Comparison of ENCODE assay signal across 28 cellular contexts in genomic region chr2:38539086-38539485, GRCh38.
A peak's percentile ranks its signal among the peaks of the same experiment; 100 is the strongest.
DNase-seq lines count a peak whose midpoint lies in the region; ATAC-seq, FAIRE-seq and TF ChIP-seq lines count a peak whose summit lies in the region.
"Had no signal": no experiment of that assay in that cellular context is flagged by ENCODE, and none has a peak within 500 bp of the region (broad histone marks: within the 10 kb centered on the region; RNA-seq: fewer than 3 reads in every experiment).

No MANE protein-coding gene starts in this region.

- no peak for TF ChIP-seq POLR2A in HepG2 (IDR thresholded peaks at IDR 0.05; ENCODE audit: insufficient read depth in 1 of 2, low read depth in 2 of 2, low read length in 2 of 2)
- no peak for TF ChIP-seq POLR2A in right lobe of liver (IDR thresholded peaks at IDR 0.05)
- TF ChIP-seq POLR2A in NB4 (IDR thresholded peaks at IDR 0.05; ENCODE audit: extremely low read depth, insufficient read length), result no peak

- in situ Hi-C loops in HepG2 (cut with HindIII; ENCODE audit: extremely low pct_ligation_motif_present, low pct_unique_long_range_greater_than_20kb) (loop anchor here (5.0 kb wide), 1 partner anchor 198 kb away; no protein-coding TSS in a partner anchor), brain microvascular endothelial cell (cut with HindIII; ENCODE audit: low pct_ligation_motif_present, low sequenced_read_pairs) (no loop called here)

- TF ChIP-seq EP300 in HepG2 (IDR thresholded peaks at IDR 0.05; ENCODE audit: low read depth in 2 of 2, low read length in 2 of 2), result no peak
- no peak for TF ChIP-seq EP300 in HepG2 (CRISPR knock-in tag; IDR thresholded peaks at IDR 0.05; ENCODE audit: borderline replicate concordance)

- TF ChIP-seq CTCF in HepG2 (CRISPR knock-in tag; IDR thresholded peaks at IDR 0.05) (peak; percentile 25; the same call in 1 of the 2 replicates), right lobe of liver (IDR thresholded peaks at IDR 0.05) (no peak), NB4 (IDR thresholded peaks at IDR 0.05; ENCODE audit: low read depth, low read length) (peak; percentile 29), brain microvascular endothelial cell (IDR thresholded peaks at IDR 0.05; ENCODE audit: low read depth, low read length, missing control alignments) (peak; percentile 10), upper lobe of right lung (IDR thresholded peaks at IDR 0.05) (no peak)

- POLR2A ChIA-PET in HepG2 (lab: Yijun Ruan, JAX), result no interaction called here

- ATAC-seq in HepG2 (0 out of 3 replicates have a peak, but pooled peaks have one; percentile 1), right lobe of liver (no peak), upper lobe of right lung (no peak)
- ATAC-seq: activated T-helper 17 cell treated with anti-CD3 and anti-CD28 coated beads, Interleukin-2, amount 50 U/mL, for 72 hours; lower lobe of right lung; mucosa of descending colon; natural killer cell treated with Interleukin-12 subunit alpha and Interleukin-12 subunit beta and Interleukin-15 and Interleukin-18, amount 100 ng/mL, for 72 hours had no signal

- no peaks in the 10 kb centered on the region for H3K79me2 ChIP-seq in HepG2 (ENCODE audit: insufficient read depth, low read length)

- H3K4me1 ChIP-seq in HepG2 (ENCODE audit: insufficient read depth, low read length) (peaks cover 68% of the 10 kb centered on the region), right lobe of liver (peaks cover 0 to 3% (median 0%) of the 10 kb centered on the region in 4 donors), upper lobe of right lung (peaks cover 11% of the 10 kb centered on the region)

- H3K9ac ChIP-seq in HepG2 (ENCODE audit: insufficient read depth, low read depth, low read length), result no peak overlapping the region
- H3K9ac ChIP-seq: BLaER1 treated with 17β-estradiol and CSF1 and Interleukin-3, amounts not matched to agents 10 nM and 100 nM had no signal

- DNase-seq in HepG2 (ENCODE audit: low spot score) (no peak), right lobe of liver (no peak), NB4 (ENCODE audit: low read depth) (peak; percentile 33), brain microvascular endothelial cell (no peak), upper lobe of right lung (no peak), DMS153 treated with DMSO at 0.1 percent for 48 hours (lab: John Stamatoyannopoulos, UW; ENCODE audit: unreplicated experiment) (no peak), 8988T (no peak)
- DNase-seq: activated CD4-positive, alpha-beta memory T cell treated with anti-CD3 and anti-CD28 coated beads, Interleukin-2, amount 10 ng/mL, durations not matched to agents 7 days and 5 days; activated CD4-positive, alpha-beta T cell treated with anti-CD3 and anti-CD28 coated beads for 1 hour; activated naive CD4-positive, alpha-beta T cell treated with anti-CD3 and anti-CD28 coated beads, Interleukin-2, amount 50 U/mL, for 16 hours; amniotic stem cell; DMS53; effector CD8-positive, alpha-beta T cell; GF-D8; lower lobe of right lung; mucosa of descending colon; NCI-H2081 treated with DMSO at 0.1 percent for 48 hours; NCI-H510A treated with DMSO at 0.1 percent for 48 hours; retina; RPMI8226; small intestine; stimulated activated CD8-positive, alpha-beta memory T cell treated with anti-CD3 and anti-CD28 coated beads, Interleukin-4, amount 100 ng/mL, for 48 hours; stomach; T-helper 1 cell; tibial artery had no signal

- no peak overlapping the region for H2AFZ ChIP-seq in HepG2 (ENCODE audit: low read length)

- TF ChIP-seq RAD21 in HepG2 (CRISPR knock-in tag; IDR thresholded peaks at IDR 0.05), result no peak

- FAIRE-seq in HepG2 (lab: Jason Lieb, UNC), result no peak
- FAIRE-seq: small intestine had no signal

- H3K27ac ChIP-seq in HepG2 (ENCODE audit: extremely low read length, insufficient read depth, low read length) (no peak overlapping the region), right lobe of liver (no peak overlapping the region), brain microvascular endothelial cell (no peak overlapping the region), upper lobe of right lung (no peak overlapping the region)
- H3K27ac ChIP-seq: BLaER1 treated with 17β-estradiol and CSF1 and Interleukin-3, amounts not matched to agents 10 nM and 100 nM; lower lobe of right lung; stomach; tibial artery had no signal

- no peak overlapping the region for H3K4me2 ChIP-seq in HepG2 (ENCODE audit: low read depth, low read length)
- H3K4me2 ChIP-seq: BLaER1 treated with 17β-estradiol and CSF1 and Interleukin-3, amounts not matched to agents 10 nM and 100 nM had no signal

- H3K27me3 ChIP-seq in HepG2 (ENCODE audit: control insufficient read depth in 1 of 2, insufficient read depth in 2 of 2, low read length in 2 of 2), result no peaks in the 10 kb centered on the region
- H3K27me3 ChIP-seq in right lobe of liver, result no peaks in the 10 kb centered on the region
- no peaks in the 10 kb centered on the region for H3K27me3 ChIP-seq in brain microvascular endothelial cell (replicated peaks)
- no peaks in the 10 kb centered on the region for H3K27me3 ChIP-seq in upper lobe of right lung

- no peaks in the 10 kb centered on the region for H4K20me1 ChIP-seq in HepG2 (ENCODE audit: insufficient read depth, low read length)
- H4K20me1 ChIP-seq: BLaER1 treated with 17β-estradiol and CSF1 and Interleukin-3, amounts not matched to agents 10 nM and 100 nM had no signal

- CTCF ChIA-PET in HepG2 (lab: Yijun Ruan, JAX; ENCODE audit: low intra/inter-chr PET ratio, low total read pairs), result interaction anchor here (0.7 kb wide), 1 partner anchor 202 kb away, joined by 3 read pairs; no protein-coding TSS in a partner anchor

- WGBS in HepG2 (ENCODE audit: low lambda C conversion rate), result 87% methylated on average over 5 of the region's 5 CpGs
- WGBS in right lobe of liver (ENCODE audit: insufficient coverage, low coverage, low lambda C conversion rate, missing lambda C conversion rate), result 98% methylated on average over 5 of the region's 5 CpGs

- intact Hi-C loops in HepG2 (cut with micrococcal nuclease; ENCODE audit: unreplicated experiment) (no loop called here), right lobe of liver (cut with DNase I) (loop anchor here in 1 of 2 donors (10.0 kb wide), 1 partner anchor 196 kb away; no protein-coding TSS in a partner anchor), upper lobe of right lung (cut with DNase I) (no loop called here)

- no TSS peak for BruUV-seq in HepG2 (replicated peaks; lab: Mats Ljungman, UMichigan)

- no peak overlapping the region for H3K4me3 ChIP-seq in HepG2 (replicated peaks in 1 of 3; ENCODE audit: insufficient read depth in 1 of 3, low read depth in 2 of 3, low read length in 3 of 3)
- H3K4me3 ChIP-seq in right lobe of liver, result no peak overlapping the region
- H3K4me3 ChIP-seq in NB4 (ENCODE audit: low read depth, low read length), result no peak overlapping the region
- H3K4me3 ChIP-seq in brain microvascular endothelial cell (ENCODE audit: low read depth, low read length), result no peak overlapping the region
- no peak overlapping the region for H3K4me3 ChIP-seq in upper lobe of right lung
- H3K4me3 ChIP-seq: BLaER1 treated with 17β-estradiol and CSF1 and Interleukin-3, amounts not matched to agents 10 nM and 100 nM; lower lobe of right lung; mucosa of descending colon; stomach; tibial artery had no signal

- H3K36me3 ChIP-seq in HepG2 (replicated peaks in 1 of 2; ENCODE audit: control insufficient read depth in 1 of 2, insufficient read depth in 2 of 2, low read length in 2 of 2) (no peaks in the 10 kb centered on the region), right lobe of liver (no peaks in the 10 kb centered on the region), brain microvascular endothelial cell (replicated peaks) (no peaks in the 10 kb centered on the region), upper lobe of right lung (no peaks in the 10 kb centered on the region)
- H3K36me3 ChIP-seq: BLaER1 treated with 17β-estradiol and CSF1 and Interleukin-3, amounts not matched to agents 10 nM and 100 nM; lower lobe of right lung; stomach; tibial artery had no signal

- H3K9me3 ChIP-seq in HepG2 (ENCODE audit: low read length) (no peaks in the 10 kb centered on the region), right lobe of liver (no peaks in the 10 kb centered on the region), upper lobe of right lung (no peaks in the 10 kb centered on the region)
- H3K9me3 ChIP-seq: lower lobe of right lung, mucosa of descending colon, stomach, tibial artery had no signal

TF ChIP-seq in HepG2, 621 proteins besides CTCF, POLR2A, EP300 and RAD21:
- TF ChIP-seq BRCA1 (CRISPR knock-in tag; IDR thresholded peaks at IDR 0.05), result no peak
- no peak for TF ChIP-seq FOSL1 (CRISPR knock-in tag; IDR thresholded peaks at IDR 0.05; ENCODE audit: borderline replicate concordance)
- TF ChIP-seq KMT2A (CRISPR knock-in tag; IDR thresholded peaks at IDR 0.05), result no peak
- TF ChIP-seq ETV5 (CRISPR knock-in tag; IDR thresholded peaks at IDR 0.05; ENCODE audit: borderline replicate concordance), result no peak
- TF ChIP-seq ZNF512B (CRISPR knock-in tag; IDR thresholded peaks at IDR 0.05; ENCODE audit: borderline replicate concordance), result no peak
- TF ChIP-seq ZBTB1 (CRISPR knock-in tag; IDR thresholded peaks at IDR 0.05; ENCODE audit: borderline replicate concordance), result no peak
- TF ChIP-seq AGO2 (optimal IDR thresholded peaks at IDR 0.05; ENCODE audit: low read depth, low read length), result no peak

Comparison
In these comparisons a context has a peak if more than half of its experiments do, and no peak if none do; other contexts are left out.
1. CTCF ChIP-seq: peak in HepG2 (single experiment), NB4 (single experiment) and brain microvascular endothelial cell (single experiment); none in right lobe of liver (0 of 4) and upper lobe of right lung (single experiment).